Comparison of ENCODE assay signal across 12 cellular contexts in genomic region chr6:111818539-111819226, GRCh38. TPM values are rescaled to one million over a fixed set of nuclear protein-coding genes. Genes with fewer than 3 reads are reported as not detected.
DNase-seq lines count a peak whose midpoint lies in the region; ATAC-seq and TF ChIP-seq lines count a peak whose summit lies in the region.
"Had no signal": no experiment of that assay in that cellular context is flagged by ENCODE, and none has a peak within 500 bp of the region (broad histone marks: within the 10 kb centered on the region; RNA-seq: fewer than 3 reads in every experiment).

No MANE protein-coding gene starts in this region.

- peak overlapping the region; percentile 75 for H3K27ac ChIP-seq in substantia nigra (ENCODE audit: low read depth, low read length, poor library complexity, severe bottlenecking)
- H3K27ac ChIP-seq in brain microvascular endothelial cell: no peak overlapping the region

- H3K27me3 ChIP-seq in brain microvascular endothelial cell (replicated peaks): no peaks in the 10 kb centered on the region
- H3K27me3 ChIP-seq: spleen had no signal

- H3K36me3 ChIP-seq in brain microvascular endothelial cell (replicated peaks): no peaks in the 10 kb centered on the region

- DNase-seq in activated CD4-positive, alpha-beta T cell treated with anti-CD3 and anti-CD28 coated beads, Interleukin-2, amount 10 ng/mL, durations not matched to agents 7 days and 5 days: peak; percentile 31
- no peak for DNase-seq in activated CD4-positive, alpha-beta T cell treated with anti-CD3 and anti-CD28 coated beads, Interleukin-2, amount 50 U/mL, for 1 hour
- no peak for DNase-seq in activated naive CD4-positive, alpha-beta T cell treated with anti-CD3 and anti-CD28 coated beads, Interleukin-2, amount 50 U/mL, for 72 hours (ENCODE audit: low spot score in 2 of 2)
- DNase-seq in immature natural killer cell (no peak), substantia nigra (lab: John Stamatoyannopoulos, UW) (peak in 1 of 49 donors; percentile 19), NCI-H1417 (lab: John Stamatoyannopoulos, UW) (no peak), brain microvascular endothelial cell (no peak), NCI-H748 treated with DMSO at 0.1 percent for 48 hours (lab: John Stamatoyannopoulos, UW) (no peak)
- DNase-seq: cortex of kidney, GF-D8, NCI-H187 treated with DMSO at 0.1 percent for 48 hours, spleen had no signal

- peaks cover 51% of the 10 kb centered on the region for H3K4me1 Mint-ChIP-seq in activated CD4-positive, alpha-beta T cell treated with anti-CD3 and anti-CD28 coated beads, Interleukin-2, amount 10 ng/mL, durations not matched to agents 7 days and 5 days
- peaks cover 73 to 74% of the 10 kb centered on the region in 2 donors for H3K4me1 Mint-ChIP-seq in immature natural killer cell

- no peak for TF ChIP-seq CTCF in brain microvascular endothelial cell (IDR thresholded peaks at IDR 0.05; ENCODE audit: low read depth, low read length, missing control alignments)

- peak; percentile 36 to 46 for ATAC-seq in activated naive CD4-positive, alpha-beta T cell treated with anti-CD3 and anti-CD28 coated beads, Interleukin-2, amount 50 U/mL, for 72 hours

- peak overlapping the region; percentile 15 for H3K27ac Mint-ChIP-seq in activated CD4-positive, alpha-beta T cell treated with anti-CD3 and anti-CD28 coated beads, Interleukin-2, amount 10 ng/mL, durations not matched to agents 7 days and 5 days
- H3K27ac Mint-ChIP-seq in activated naive CD4-positive, alpha-beta T cell treated with anti-CD3 and anti-CD28 coated beads, Interleukin-2, amount 50 U/mL, for 72 hours: peak overlapping the region; percentile 23 to 59
- peak overlapping the region; percentile 38 to 89 (median 84) for H3K27ac Mint-ChIP-seq in immature natural killer cell

- H3K36me3 Mint-ChIP-seq in activated CD4-positive, alpha-beta T cell treated with anti-CD3 and anti-CD28 coated beads, Interleukin-2, amount 10 ng/mL, durations not matched to agents 7 days and 5 days (ENCODE audit: low read depth): peaks cover 43% of the 10 kb centered on the region
- peaks cover 21 to 38% of the 10 kb centered on the region in 2 donors for H3K36me3 Mint-ChIP-seq in activated naive CD4-positive, alpha-beta T cell treated with anti-CD3 and anti-CD28 coated beads, Interleukin-2, amount 50 U/mL, for 72 hours
- peaks cover 0 to 7% (median 0%) of the 10 kb centered on the region in 3 donors for H3K36me3 Mint-ChIP-seq in immature natural killer cell

- CTCF ChIA-PET in activated CD4-positive, alpha-beta T cell treated with anti-CD3 and anti-CD28 coated beads, Interleukin-2, amount 10 ng/mL, durations not matched to agents 7 days and 5 days (lab: Charles Lee): interaction anchor here (0.6 to 2.6 kb wide), 9 partner anchors 8 to 349 kb away, joined by 3 to 12 read pairs (median 4); no protein-coding TSS in a partner anchor

- H3K4me3 Mint-ChIP-seq in activated CD4-positive, alpha-beta T cell treated with anti-CD3 and anti-CD28 coated beads, Interleukin-2, amount 10 ng/mL, durations not matched to agents 7 days and 5 days: no peak overlapping the region
- peak overlapping the region; percentile 13 to 74 (median 36) for H3K4me3 Mint-ChIP-seq in immature natural killer cell

- no peaks in the 10 kb centered on the region for H3K27me3 Mint-ChIP-seq in activated CD4-positive, alpha-beta T cell treated with anti-CD3 and anti-CD28 coated beads, Interleukin-2, amount 10 ng/mL, durations not matched to agents 7 days and 5 days
- H3K27me3 Mint-ChIP-seq in immature natural killer cell (ENCODE audit: low read depth in 3 of 3): peaks cover 0 to 4% (median 0%) of the 10 kb centered on the region in 3 donors

- H3K4me3 ChIP-seq in brain microvascular endothelial cell (ENCODE audit: low read depth, low read length): no peak overlapping the region
- H3K4me3 ChIP-seq: spleen had no signal

- in situ Hi-C loops in brain microvascular endothelial cell (cut with HindIII; ENCODE audit: low pct_ligation_motif_present, low sequenced_read_pairs): no loop called here

- no peaks in the 10 kb centered on the region for H3K9me3 Mint-ChIP-seq in activated CD4-positive, alpha-beta T cell treated with anti-CD3 and anti-CD28 coated beads, Interleukin-2, amount 10 ng/mL, durations not matched to agents 7 days and 5 days
- no peaks in the 10 kb centered on the region for H3K9me3 Mint-ChIP-seq in activated naive CD4-positive, alpha-beta T cell treated with anti-CD3 and anti-CD28 coated beads, Interleukin-2, amount 50 U/mL, for 72 hours
- no peaks in the 10 kb centered on the region for H3K9me3 Mint-ChIP-seq in immature natural killer cell

- POLR2A ChIA-PET in activated CD4-positive, alpha-beta T cell treated with anti-CD3 and anti-CD28 coated beads, Interleukin-2, amount 10 ng/mL, durations not matched to agents 7 days and 5 days (lab: Charles Lee): no interaction called here

RNA-seq across cellular contexts. Expression of gene FYN, which starts 54.6 kb away (rescaled TPM):
- total RNA-seq in activated CD4-positive, alpha-beta T cell treated with anti-CD3 and anti-CD28 coated beads, Interleukin-2, amount 10 ng/mL, durations not matched to agents 7 days and 5 days: 100 to 1,000 TPM; 179 to 225 TPM
- total RNA-seq in activated naive CD4-positive, alpha-beta T cell treated with anti-CD3 and anti-CD28 coated beads, Interleukin-2, amount 50 U/mL, for 72 hours: 100 to 1,000 TPM; 287 to 304 TPM
- polyA plus RNA-seq in immature natural killer cell: 100 to 1,000 TPM; 358 to 488 (median 414) TPM

Comparison
In these comparisons a context has a peak if more than half of its experiments do, and no peak if none do; other contexts are left out.
1. H3K27ac Mint-ChIP-seq: peak in every context shown above with its lines; median percentile 84 in immature natural killer cell; 41 in activated naive CD4-positive, alpha-beta T cell treated with anti-CD3 and anti-CD28 coated beads, Interleukin-2, amount 50 U/mL, for 72 hours; 15 in activated CD4-positive, alpha-beta T cell treated with anti-CD3 and anti-CD28 coated beads, Interleukin-2, amount 10 ng/mL, durations not matched to agents 7 days and 5 days.